Comparison of ENCODE assay signal across 8 cellular contexts in the genomic region with DNA sequence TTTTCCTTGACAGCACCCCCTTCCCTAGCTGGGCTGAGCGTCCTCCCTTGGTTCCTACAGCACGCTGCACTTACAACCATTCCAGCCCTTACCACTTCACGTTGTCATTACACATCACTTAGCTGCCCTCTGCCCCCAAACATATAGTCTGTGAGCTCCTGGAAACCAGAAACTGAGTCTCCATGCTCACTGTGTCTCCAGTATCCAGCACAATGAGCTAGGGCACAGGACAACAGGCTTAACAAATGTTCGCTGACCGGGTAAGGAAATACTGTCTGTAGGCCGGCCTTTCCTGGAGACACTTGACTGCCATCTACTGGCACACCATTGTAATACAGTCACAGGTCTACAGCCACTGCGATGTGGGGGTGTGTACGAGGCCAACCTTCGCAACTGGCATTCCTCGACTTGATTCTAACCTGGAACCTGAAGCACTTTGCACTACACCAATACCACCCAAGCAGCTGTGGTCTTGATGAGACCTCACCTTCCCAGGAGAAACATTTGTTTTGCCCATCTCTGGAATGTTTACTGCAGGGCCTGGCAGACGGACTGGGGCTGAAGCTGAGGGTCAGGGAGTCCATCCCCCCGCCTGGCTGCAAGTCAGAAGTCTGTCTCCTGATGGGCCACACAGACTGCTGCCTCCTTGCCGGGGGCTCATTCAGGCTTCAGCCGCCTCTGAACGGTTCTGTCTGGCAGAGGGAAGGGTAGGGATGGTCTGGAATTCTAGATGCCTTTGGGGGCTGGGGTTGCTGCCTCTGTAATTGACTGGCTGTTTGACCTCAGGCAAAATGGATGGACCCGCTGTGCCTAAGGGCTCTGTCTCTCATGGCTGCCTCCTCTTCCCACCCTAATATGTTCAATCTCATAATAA.
DNase-seq lines count a peak whose midpoint lies in the region; ATAC-seq and TF ChIP-seq lines count a peak whose summit lies in the region.

No MANE protein-coding gene starts in this region.

- ATAC-seq in SK-N-SH treated with all-trans-retinoic acid at 6 μM for 48 hours, result peak; percentile 97
- no peak for ATAC-seq in HG02973 (IDR thresholded peaks at IDR 0.05; ENCODE audit: unreplicated experiment)

- H4K20me1 ChIP-seq in smooth muscle cell (ENCODE audit: low read depth), result no peaks in the 10 kb centered on the region

- H3K4me1 ChIP-seq in iPS-15b (ENCODE audit: control insufficient read depth, insufficient read depth, low read length), result peaks cover 14% of the 10 kb centered on the region
- H3K4me1 ChIP-seq in smooth muscle cell (ENCODE audit: low read depth), result peaks cover 17% of the 10 kb centered on the region

- H3K9me3 ChIP-seq in iPS-15b (ENCODE audit: control insufficient read depth, insufficient read depth, low read length), result no peaks in the 10 kb centered on the region
- no peaks in the 10 kb centered on the region for H3K9me3 ChIP-seq in smooth muscle cell (replicated peaks; ENCODE audit: low read depth)

- DNase-seq in ELF-1 (ENCODE audit: low read depth, low spot score), result peak; percentile 94
- peak; percentile 38 for DNase-seq in brain pericyte (ENCODE audit: low read depth, low spot score)
- peak; percentile 24 for DNase-seq in smooth muscle cell (lab: John Stamatoyannopoulos, UW; ENCODE audit: unreplicated experiment)
- DNase-seq in cortex of kidney (lab: John Stamatoyannopoulos, UW), result no peak

- H3K4me3 ChIP-seq in iPS-15b (ENCODE audit: low read depth, low read length), result no peak overlapping the region
- H3K4me3 ChIP-seq in smooth muscle cell, result no peak overlapping the region

- no peaks in the 10 kb centered on the region for H3K27me3 ChIP-seq in iPS-15b (ENCODE audit: control insufficient read depth, insufficient read depth, low read length)
- no peaks in the 10 kb centered on the region for H3K27me3 ChIP-seq in smooth muscle cell (ENCODE audit: low read depth)

- H3K79me2 ChIP-seq in smooth muscle cell (ENCODE audit: low read depth), result no peaks in the 10 kb centered on the region

- peak overlapping the region; percentile 51 for H3K4me2 ChIP-seq in smooth muscle cell

- H3K9ac ChIP-seq in iPS-15b (ENCODE audit: low read depth, low read length) (peak overlapping the region; percentile 4), smooth muscle cell (ENCODE audit: low read depth) (no peak overlapping the region)

- TF ChIP-seq CTCF in LNCAP (IDR thresholded peaks at IDR 0.05) (peak; percentile 91), smooth muscle cell (IDR thresholded peaks at IDR 0.05; ENCODE audit: borderline replicate concordance, insufficient read depth, poor library complexity, severe bottlenecking) (peak; percentile 81)

- H3K36me3 ChIP-seq in iPS-15b (ENCODE audit: control insufficient read depth, insufficient read depth, low read length), result peaks cover 12% of the 10 kb centered on the region
- no peaks in the 10 kb centered on the region for H3K36me3 ChIP-seq in smooth muscle cell (ENCODE audit: low read depth)

- H2AFZ ChIP-seq in smooth muscle cell (ENCODE audit: low read depth), result peak overlapping the region; percentile 41

- 37% methylated on average over 16 of the region's 16 CpGs for WGBS in smooth muscle cell (ENCODE audit: low lambda C conversion rate)

- peaks cover 4% of the 10 kb centered on the region for H3F3A ChIP-seq in smooth muscle cell (ENCODE audit: low read depth)

- H3K27ac ChIP-seq in smooth muscle cell (ENCODE audit: low read depth), result peak overlapping the region; percentile 36

TF ChIP-seq in SK-N-SH treated with all-trans-retinoic acid at 6 μM for 48 hours, 23 proteins besides CTCF, POLR2A, EP300 and RAD21:
- no peak for TF ChIP-seq ZC3H10 (CRISPR knock-in tag; IDR thresholded peaks at IDR 0.05)
- TF ChIP-seq TCF4 (CRISPR knock-in tag; IDR thresholded peaks at IDR 0.05; ENCODE audit: borderline replicate concordance), result no peak
- no peak for TF ChIP-seq ZFP30 (CRISPR knock-in tag; IDR thresholded peaks at IDR 0.05)
- TF ChIP-seq ARNTL (CRISPR knock-in tag; IDR thresholded peaks at IDR 0.05; ENCODE audit: borderline replicate concordance, low read depth), result no peak
- no peak for TF ChIP-seq CSDC2 (CRISPR knock-in tag; IDR thresholded peaks at IDR 0.05)
- TF ChIP-seq ISL1 (CRISPR knock-in tag; IDR thresholded peaks at IDR 0.05), result no peak
- TF ChIP-seq, protein P1, sequence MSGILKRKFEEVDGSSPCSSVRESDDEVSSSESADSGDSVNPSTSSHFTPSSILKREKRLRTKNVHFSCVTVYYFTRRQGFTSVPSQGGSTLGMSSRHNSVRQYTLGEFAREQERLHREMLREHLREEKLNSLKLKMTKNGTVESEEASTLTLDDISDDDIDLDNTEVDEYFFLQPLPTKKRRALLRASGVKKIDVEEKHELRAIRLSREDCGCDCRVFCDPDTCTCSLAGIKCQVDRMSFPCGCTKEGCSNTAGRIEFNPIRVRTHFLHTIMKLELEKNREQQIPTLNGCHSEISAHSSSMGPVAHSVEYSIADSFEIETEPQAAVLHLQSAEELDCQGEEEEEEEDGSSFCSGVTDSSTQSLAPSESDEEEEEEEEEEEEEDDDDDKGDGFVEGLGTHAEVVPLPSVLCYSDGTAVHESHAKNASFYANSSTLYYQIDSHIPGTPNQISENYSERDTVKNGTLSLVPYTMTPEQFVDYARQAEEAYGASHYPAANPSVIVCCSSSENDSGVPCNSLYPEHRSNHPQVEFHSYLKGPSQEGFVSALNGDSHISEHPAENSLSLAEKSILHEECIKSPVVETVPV (CRISPR knock-in tag; IDR thresholded peaks at IDR 0.05), result no peak
- TF ChIP-seq RARB (CRISPR knock-in tag; IDR thresholded peaks at IDR 0.05), result no peak
- TF ChIP-seq OSR1 (CRISPR knock-in tag; IDR thresholded peaks at IDR 0.05), result no peak
- no peak for TF ChIP-seq ZNF8 (CRISPR knock-in tag; IDR thresholded peaks at IDR 0.05)
- TF ChIP-seq, protein P2, sequence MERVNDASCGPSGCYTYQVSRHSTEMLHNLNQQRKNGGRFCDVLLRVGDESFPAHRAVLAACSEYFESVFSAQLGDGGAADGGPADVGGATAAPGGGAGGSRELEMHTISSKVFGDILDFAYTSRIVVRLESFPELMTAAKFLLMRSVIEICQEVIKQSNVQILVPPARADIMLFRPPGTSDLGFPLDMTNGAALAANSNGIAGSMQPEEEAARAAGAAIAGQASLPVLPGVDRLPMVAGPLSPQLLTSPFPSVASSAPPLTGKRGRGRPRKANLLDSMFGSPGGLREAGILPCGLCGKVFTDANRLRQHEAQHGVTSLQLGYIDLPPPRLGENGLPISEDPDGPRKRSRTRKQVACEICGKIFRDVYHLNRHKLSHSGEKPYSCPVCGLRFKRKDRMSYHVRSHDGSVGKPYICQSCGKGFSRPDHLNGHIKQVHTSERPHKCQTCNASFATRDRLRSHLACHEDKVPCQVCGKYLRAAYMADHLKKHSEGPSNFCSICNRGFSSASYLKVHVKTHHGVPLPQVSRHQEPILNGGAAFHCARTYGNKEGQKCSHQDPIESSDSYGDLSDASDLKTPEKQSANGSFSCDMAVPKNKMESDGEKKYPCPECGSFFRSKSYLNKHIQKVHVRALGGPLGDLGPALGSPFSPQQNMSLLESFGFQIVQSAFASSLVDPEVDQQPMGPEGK (CRISPR knock-in tag; IDR thresholded peaks at IDR 0.05; ENCODE audit: borderline replicate concordance), result no peak
- TF ChIP-seq ZFP3 (CRISPR knock-in tag; IDR thresholded peaks at IDR 0.05), result no peak
